ENCODE assay signal across 11 cellular contexts in the genomic region with DNA sequence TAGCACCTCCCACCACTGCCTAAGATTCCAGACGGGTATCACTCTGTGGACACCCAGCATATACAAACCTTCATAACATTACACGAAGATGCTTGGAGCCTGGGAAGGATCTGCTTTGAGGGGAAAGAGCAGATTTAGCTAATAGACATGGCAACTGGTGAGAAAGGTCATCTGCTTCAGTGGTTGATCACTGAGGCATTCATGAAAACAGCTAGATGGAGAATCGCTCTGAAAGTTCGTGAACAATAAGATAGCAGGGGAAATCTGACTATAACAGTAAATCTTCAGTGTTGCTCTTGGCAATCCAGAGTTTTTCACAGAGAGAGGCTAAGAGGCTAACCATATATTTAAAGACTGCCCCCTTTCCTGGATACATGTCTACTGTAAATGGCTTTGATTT.
DNase-seq lines count a peak whose midpoint lies in the region; ATAC-seq and TF ChIP-seq lines count a peak whose summit lies in the region.
"Had no signal": no experiment of that assay in that cellular context is flagged by ENCODE, and none has a peak within 500 bp of the region (broad histone marks: within the 10 kb centered on the region; RNA-seq: fewer than 3 reads in every experiment).

No MANE protein-coding gene starts in this region.

- no peak for DNase-seq in nephron progenitor cell
- no peak for DNase-seq in NCI-H2171 treated with DMSO at 0.1 percent for 48 hours (lab: John Stamatoyannopoulos, UW)
- no peak for DNase-seq in HCEC 1CT
- DNase-seq in mesendoderm = no peak
- DNase-seq in kidney tubule cell (ENCODE audit: low spot score) = no peak
- DNase-seq: activated naive CD4-positive, alpha-beta T cell treated with Interleukin-2 at 50 U/mL for 16 hours; NCI-H69 had no signal

- no peak overlapping the region for H2BK5ac ChIP-seq in mesendoderm (ENCODE audit: low read length)

- H3K9me3 Mint-ChIP-seq in nephron progenitor cell = no peaks in the 10 kb centered on the region

- no peak overlapping the region for H3K9ac ChIP-seq in mesendoderm (ENCODE audit: low read length)

- no peak overlapping the region for H2BK120ac ChIP-seq in mesendoderm (ENCODE audit: low read depth, low read length)

- no peak for TF ChIP-seq CTCF in nephron progenitor cell (IDR thresholded peaks at IDR 0.05)

- H3K4me3 ChIP-seq in mesendoderm (ENCODE audit: low read length) = no peak overlapping the region

- no peaks in the 10 kb centered on the region for H3K36me3 Mint-ChIP-seq in nephron progenitor cell (ENCODE audit: low read depth)

- no peaks in the 10 kb centered on the region for H3K4me1 ChIP-seq in mesendoderm (ENCODE audit: control insufficient read depth, low read depth, low read length)

- H2BK15ac ChIP-seq in mesendoderm (replicated peaks; ENCODE audit: low read depth) = no peak overlapping the region

- no peak overlapping the region for H4K8ac ChIP-seq in mesendoderm (ENCODE audit: low read depth, low read length)

- H3K27me3 Mint-ChIP-seq in nephron progenitor cell (ENCODE audit: low read depth, poor library complexity) = no peaks in the 10 kb centered on the region

- H3K36me3 ChIP-seq in mesendoderm (ENCODE audit: control insufficient read depth, insufficient read depth, low read length) = no peaks in the 10 kb centered on the region

- no peak overlapping the region for H4K5ac ChIP-seq in mesendoderm (ENCODE audit: low read length)

- no peak overlapping the region for H3K4ac ChIP-seq in mesendoderm (ENCODE audit: low read depth, low read length)

- H2AK5ac ChIP-seq in mesendoderm (ENCODE audit: low read length) = no peak overlapping the region

- no peaks in the 10 kb centered on the region for H3K79me2 ChIP-seq in mesendoderm (ENCODE audit: control insufficient read depth, insufficient read depth, low read length)

- no peak overlapping the region for H3K56ac ChIP-seq in mesendoderm (ENCODE audit: low read length)

- no peaks in the 10 kb centered on the region for H3K27me3 ChIP-seq in mesendoderm (ENCODE audit: insufficient read depth, low read length, poor library complexity)

- no peak overlapping the region for H3K27ac ChIP-seq in mesendoderm (ENCODE audit: low read depth, low read length)
- H3K27ac ChIP-seq: epithelial cell of prostate had no signal

- peaks cover 44% of the 10 kb centered on the region for H3K4me1 Mint-ChIP-seq in nephron progenitor cell

- ATAC-seq in GM18907 (IDR thresholded peaks at IDR 0.05; ENCODE audit: unreplicated experiment) = peak; percentile 39
- peak; percentile 33 for ATAC-seq in GM21786 (IDR thresholded peaks at IDR 0.05; ENCODE audit: unreplicated experiment)
- peak; percentile 34 for ATAC-seq in HG03460 (IDR thresholded peaks at IDR 0.05; ENCODE audit: unreplicated experiment)

- no peaks in the 10 kb centered on the region for H3K79me1 ChIP-seq in mesendoderm (ENCODE audit: low read length)

- peak overlapping the region; percentile 41 for H3K27ac Mint-ChIP-seq in nephron progenitor cell

- H3K4me2 ChIP-seq in mesendoderm (ENCODE audit: low read length) = no peak overlapping the region

- WGBS in mesendoderm (ENCODE audit: extremely low coverage, insufficient coverage, low lambda C conversion rate) = no CpG with 5 or more reads among the region's 4 CpGs

- H3K4me3 Mint-ChIP-seq in nephron progenitor cell = peak overlapping the region; percentile 23

- H3K18ac ChIP-seq in mesendoderm (ENCODE audit: low read length) = no peak overlapping the region

- no peak overlapping the region for H3K23ac ChIP-seq in mesendoderm (ENCODE audit: low read length)
